ENCODE assay signal across 19 cellular contexts in the genomic region with DNA sequence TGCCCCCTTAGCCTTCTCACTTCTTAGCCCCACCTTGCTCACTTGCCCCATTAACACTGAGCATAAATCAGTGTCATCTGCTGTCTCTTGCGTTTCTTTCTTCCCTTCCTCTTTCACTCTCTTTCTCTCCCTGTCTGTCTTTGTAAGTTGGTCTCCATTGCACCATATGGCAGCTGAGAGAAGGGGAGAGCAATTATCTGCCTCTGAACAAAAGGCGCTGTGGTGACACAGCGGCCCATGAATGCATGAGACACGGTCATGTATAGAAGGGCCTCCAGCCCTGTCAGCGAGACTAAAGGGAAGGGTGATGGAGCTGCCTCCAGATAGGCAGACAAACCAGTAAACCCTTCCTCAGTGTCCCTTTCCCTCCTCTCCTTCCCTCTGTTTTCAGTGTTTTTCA.
DNase-seq lines count a peak whose midpoint lies in the region; ATAC-seq, FAIRE-seq and TF ChIP-seq lines count a peak whose summit lies in the region.
"Had no signal": no experiment of that assay in that cellular context is flagged by ENCODE, and none has a peak within 500 bp of the region (broad histone marks: within the 10 kb centered on the region; RNA-seq: fewer than 3 reads in every experiment).

No MANE protein-coding gene starts in this region.

- WGBS in endodermal cell (ENCODE audit: insufficient coverage in 1 of 2, insufficient read length in 1 of 2), 2 experiments, result 78 to 81% methylated on average over 5 of the region's 5 CpGs
- 68 to 75% (median 72%) methylated on average over 5 of the region's 5 CpGs for WGBS in small intestine, 3 donors

- no peak for FAIRE-seq in small intestine (lab: Jason Lieb, UNC)
- FAIRE-seq: A549, GM12891 had no signal

- CTCF ChIA-PET in activated CD8-positive, alpha-beta T cell treated with anti-CD3 and anti-CD28 coated beads, Interleukin-2, amount 10 ng/mL, durations not matched to agents 7 days and 5 days (lab: Charles Lee), result no interaction called here

- no peaks in the 10 kb centered on the region for H3K4me1 Mint-ChIP-seq in endodermal cell
- no peaks in the 10 kb centered on the region for H3K4me1 Mint-ChIP-seq in activated CD8-positive, alpha-beta T cell treated with anti-CD3 and anti-CD28 coated beads, Interleukin-2, amount 10 ng/mL, durations not matched to agents 7 days and 5 days (ENCODE audit: low read depth)
- H3K4me1 Mint-ChIP-seq: activated naive CD4-positive, alpha-beta T cell treated with anti-CD3 and anti-CD28 coated beads, Interleukin-2, amount 10 ng/mL, durations not matched to agents 7 days and 5 days had no signal

- intact Hi-C loops in dorsolateral prefrontal cortex (cut with DNase I), result no loop called here

- no peak for TF ChIP-seq CTCF in endodermal cell (conservative IDR thresholded peaks at IDR 0.05)
- no peak for TF ChIP-seq CTCF in dorsolateral prefrontal cortex (IDR thresholded peaks at IDR 0.05 in 54 of 56, conservative IDR thresholded peaks at IDR 0.05 in 2 of 56; ENCODE audit: low read depth in 1 of 56, partially characterized antibody in 56 of 56)

- H3K4me3 ChIP-seq in endodermal cell (ENCODE audit: low read length), result no peak overlapping the region
- H3K4me3 ChIP-seq in dorsolateral prefrontal cortex, result no peak overlapping the region
- no peak overlapping the region for H3K4me3 ChIP-seq in small intestine (ENCODE audit: low read depth in 1 of 2, low read length in 2 of 2)
- H3K4me3 ChIP-seq: A549, psoas muscle had no signal

- ATAC-seq in activated CD8-positive, alpha-beta T cell treated with anti-CD3 and anti-CD28 coated beads, Interleukin-2, amount 10 ng/mL, durations not matched to agents 7 days and 5 days, result no peak
- ATAC-seq: A549; activated CD4-positive, CD25-positive, alpha-beta regulatory T cell treated with anti-CD3 and anti-CD28 coated beads, Interleukin-2, amount 50 U/mL, for 24 hours; psoas muscle had no signal

- peak overlapping the region; percentile 96 for H3K27ac ChIP-seq in endodermal cell (ENCODE audit: low read depth, low read length)
- no peak overlapping the region for H3K27ac ChIP-seq in dorsolateral prefrontal cortex
- H3K27ac ChIP-seq in small intestine (ENCODE audit: low read depth in 1 of 2, low read length in 1 of 2), result no peak overlapping the region
- H3K27ac ChIP-seq: A549, HL-60, psoas muscle had no signal

- H3K4me3 Mint-ChIP-seq in endodermal cell, result no peak overlapping the region
- no peak overlapping the region for H3K4me3 Mint-ChIP-seq in activated CD8-positive, alpha-beta T cell treated with anti-CD3 and anti-CD28 coated beads, Interleukin-2, amount 10 ng/mL, durations not matched to agents 7 days and 5 days
- H3K4me3 Mint-ChIP-seq: activated naive CD4-positive, alpha-beta T cell treated with anti-CD3 and anti-CD28 coated beads, Interleukin-2, amount 10 ng/mL, durations not matched to agents 7 days and 5 days; brain had no signal

- peak; percentile 22 for DNase-seq in NOMO-1 treated with DMSO at 0.1 percent for 48 hours (lab: John Stamatoyannopoulos, UW; ENCODE audit: unreplicated experiment)
- no peak for DNase-seq in NOMO-1 (lab: John Stamatoyannopoulos, UW; ENCODE audit: unreplicated experiment in 2 of 2)
- peak; percentile 32 for DNase-seq in NCI-H748 treated with DMSO at 0.1 percent for 48 hours (lab: John Stamatoyannopoulos, UW)
- no peak for DNase-seq in endodermal cell
- no peak for DNase-seq in activated CD8-positive, alpha-beta T cell treated with anti-CD3 and anti-CD28 coated beads, Interleukin-2, amount 10 ng/mL, durations not matched to agents 7 days and 5 days
- no peak for DNase-seq in dorsolateral prefrontal cortex
- no peak for DNase-seq in small intestine
- DNase-seq in KBM-7, result no peak
- DNase-seq: activated naive CD4-positive, alpha-beta T cell treated with anti-CD3 and anti-CD28 coated beads, Interleukin-2, amount 10 ng/mL, durations not matched to agents 7 days and 5 days; Karpas-422; kidney glomerular epithelial cell; NCI-H2081; psoas muscle; RPMI8226 had no signal

- no peak overlapping the region for H3K27ac Mint-ChIP-seq in endodermal cell
- H3K27ac Mint-ChIP-seq in activated CD8-positive, alpha-beta T cell treated with anti-CD3 and anti-CD28 coated beads, Interleukin-2, amount 10 ng/mL, durations not matched to agents 7 days and 5 days, result no peak overlapping the region
- H3K27ac Mint-ChIP-seq: activated naive CD4-positive, alpha-beta T cell treated with anti-CD3 and anti-CD28 coated beads, Interleukin-2, amount 10 ng/mL, durations not matched to agents 7 days and 5 days had no signal

- POLR2A ChIA-PET in activated CD8-positive, alpha-beta T cell treated with anti-CD3 and anti-CD28 coated beads, Interleukin-2, amount 10 ng/mL, durations not matched to agents 7 days and 5 days (lab: Charles Lee), result no interaction called here

- H3K36me3 ChIP-seq in endodermal cell (ENCODE audit: control insufficient read depth, insufficient read depth, low read length), result no peaks in the 10 kb centered on the region
- no peaks in the 10 kb centered on the region for H3K36me3 ChIP-seq in small intestine (ENCODE audit: control insufficient read depth in 2 of 2, insufficient read depth in 2 of 2, low read length in 2 of 2)

- no peaks in the 10 kb centered on the region for H3K9me3 Mint-ChIP-seq in endodermal cell
- no peaks in the 10 kb centered on the region for H3K9me3 Mint-ChIP-seq in activated CD8-positive, alpha-beta T cell treated with anti-CD3 and anti-CD28 coated beads, Interleukin-2, amount 10 ng/mL, durations not matched to agents 7 days and 5 days (ENCODE audit: insufficient read depth)
- H3K9me3 Mint-ChIP-seq: activated naive CD4-positive, alpha-beta T cell treated with anti-CD3 and anti-CD28 coated beads, Interleukin-2, amount 10 ng/mL, durations not matched to agents 7 days and 5 days; brain had no signal

- H3K4me1 ChIP-seq in endodermal cell (ENCODE audit: control insufficient read depth, insufficient read depth, low read length) (no peaks in the 10 kb centered on the region), small intestine (ENCODE audit: control insufficient read depth in 2 of 2, insufficient read depth in 1 of 2, low read depth in 1 of 2, low read length in 1 of 2) (no peaks in the 10 kb centered on the region)
- H3K4me1 ChIP-seq: A549, psoas muscle had no signal

- H3K27me3 ChIP-seq in endodermal cell (ENCODE audit: control insufficient read depth, insufficient read depth, low read length, poor library complexity, severe bottlenecking) (no peaks in the 10 kb centered on the region), dorsolateral prefrontal cortex (no peaks in the 10 kb centered on the region), small intestine (ENCODE audit: control insufficient read depth in 2 of 2, insufficient read depth in 2 of 2, low read length in 2 of 2) (no peaks in the 10 kb centered on the region)

- H3K9ac ChIP-seq in endodermal cell (ENCODE audit: extremely low read depth, low read length, poor library complexity, severe bottlenecking), result no peak overlapping the region

- no peaks in the 10 kb centered on the region for H3K36me3 Mint-ChIP-seq in endodermal cell (ENCODE audit: low read depth)
- no peaks in the 10 kb centered on the region for H3K36me3 Mint-ChIP-seq in activated CD8-positive, alpha-beta T cell treated with anti-CD3 and anti-CD28 coated beads, Interleukin-2, amount 10 ng/mL, durations not matched to agents 7 days and 5 days (ENCODE audit: low read depth)
- H3K36me3 Mint-ChIP-seq: activated naive CD4-positive, alpha-beta T cell treated with anti-CD3 and anti-CD28 coated beads, Interleukin-2, amount 10 ng/mL, durations not matched to agents 7 days and 5 days; brain had no signal

- no peaks in the 10 kb centered on the region for H3K27me3 Mint-ChIP-seq in endodermal cell (ENCODE audit: insufficient read depth)
- H3K27me3 Mint-ChIP-seq in activated CD8-positive, alpha-beta T cell treated with anti-CD3 and anti-CD28 coated beads, Interleukin-2, amount 10 ng/mL, durations not matched to agents 7 days and 5 days (ENCODE audit: low read depth), result no peaks in the 10 kb centered on the region
- H3K27me3 Mint-ChIP-seq: activated naive CD4-positive, alpha-beta T cell treated with anti-CD3 and anti-CD28 coated beads, Interleukin-2, amount 10 ng/mL, durations not matched to agents 7 days and 5 days; brain had no signal

- in situ Hi-C loops in KBM-7 (cut with MboI; ENCODE audit: low pct_unique_long_range_greater_than_20kb, low sequenced_read_pairs), result no loop called here

- H3K9me3 ChIP-seq in endodermal cell (ENCODE audit: control insufficient read depth, low read length) (no peaks in the 10 kb centered on the region), small intestine (ENCODE audit: control insufficient read depth, low read depth) (no peaks in the 10 kb centered on the region)
- H3K9me3 ChIP-seq: A549, psoas muscle had no signal

Comparison
In these comparisons a context has a peak if more than half of its experiments do, and no peak if none do; other contexts are left out.
1. DNase-seq: peak in NOMO-1 treated with DMSO at 0.1 percent for 48 hours (single experiment) and NCI-H748 treated with DMSO at 0.1 percent for 48 hours (single experiment); none in NOMO-1 (0 of 2), endodermal cell (single experiment), activated CD8-positive, alpha-beta T cell treated with anti-CD3 and anti-CD28 coated beads, Interleukin-2, amount 10 ng/mL, durations not matched to agents 7 days and 5 days (single experiment), dorsolateral prefrontal cortex (0 of 10), small intestine (single experiment) and KBM-7 (single experiment).